Comparison of ENCODE assay signal across 36 cellular contexts in genomic region chr2:18566145-18566544, GRCh38. TPM values are rescaled to one million over a fixed set of nuclear protein-coding genes. Genes with fewer than 3 reads are reported as not detected.
"Had no signal": no experiment of that assay in that cellular context is flagged by ENCODE, and none has a peak within 500 bp of the region (broad histone marks: within the 10 kb centered on the region; RNA-seq: fewer than 3 reads in every experiment).

No MANE protein-coding gene starts in this region.

- ATAC-seq: activated CD4-positive, CD25-positive, alpha-beta regulatory T cell treated with anti-CD3 and anti-CD28 coated beads, Interleukin-2, amount 50 U/mL, for 24 hours; gastroesophageal sphincter; left colon; naive thymus-derived CD4-positive, alpha-beta T cell; stimulated activated naive B cell treated with anti-CD40 and anti-IgM and Interleukin-4, amounts not matched to agents 10 μg/mL and 1 μg/mL and 100 μg/mL, for 72 hours; upper lobe of right lung had no signal

- H3K4me3 ChIP-seq: colonic mucosa, esophagus squamous epithelium, gastroesophageal sphincter, hepatocyte, ovary, sigmoid colon, smooth muscle cell, stomach, thyroid gland, upper lobe of right lung had no signal

- H2AFZ ChIP-seq: hepatocyte had no signal

- H3K27me3 Mint-ChIP-seq: naive thymus-derived CD4-positive, alpha-beta T cell; progenitor cell of endocrine pancreas; stimulated activated naive B cell treated with anti-CD40 and anti-IgM and Interleukin-4, amounts not matched to agents 10 μg/mL and 1 μg/mL and 100 μg/mL, for 72 hours had no signal

- DNase-seq: activated CD4-positive, alpha-beta T cell treated with anti-CD3 and anti-CD28 coated beads for 48 hours; activated CD4-positive, alpha-beta T cell treated with anti-CD3 and anti-CD28 coated beads, Interleukin-2, amount 50 U/mL, for 48 hours; activated CD8-positive, alpha-beta memory T cell treated with anti-CD3 and anti-CD28 coated beads for 24 hours; activated gamma-delta T cell; activated naive CD4-positive, alpha-beta T cell treated with anti-CD3 and anti-CD28 coated beads, Interleukin-2, amount 50 U/mL, for 16 hours; colonic mucosa; effector CD8-positive, alpha-beta T cell; esophagus squamous epithelium; kidney; left colon; mammary epithelial cell; midbrain; naive thymus-derived CD4-positive, alpha-beta T cell; ovary; retina; sigmoid colon; stimulated activated CD4-positive, alpha-beta T cell treated with anti-CD3 and anti-CD28 coated beads, Interleukin-1b, Interleukin-23, amount 100 ng/mL, for 48 hours; stimulated activated CD4-positive, alpha-beta T cell treated with anti-CD3 and anti-CD28 coated beads, Interleukin-4, amount 100 ng/mL, for 4 hours; stimulated activated CD8-positive, alpha-beta memory T cell treated with anti-CD3 and anti-CD28 coated beads, Interleukin-4, amount 100 ng/mL, for 48 hours; stimulated activated naive B cell treated with anti-CD40 and anti-IgM and Interleukin-4, amounts not matched to agents 10 μg/mL and 1 μg/mL and 100 μg/mL, for 72 hours; stomach; T-helper 9 cell; thyroid gland; upper lobe of right lung; WERI-Rb-1 had no signal

- H3K4me1 Mint-ChIP-seq: stimulated activated naive B cell treated with anti-CD40 and anti-IgM and Interleukin-4, amounts not matched to agents 10 μg/mL and 1 μg/mL and 100 μg/mL, for 72 hours had no signal

- H3K27ac Mint-ChIP-seq: naive thymus-derived CD4-positive, alpha-beta T cell; progenitor cell of endocrine pancreas; stimulated activated naive B cell treated with anti-CD40 and anti-IgM and Interleukin-4, amounts not matched to agents 10 μg/mL and 1 μg/mL and 100 μg/mL, for 72 hours had no signal

- H3K4me2 ChIP-seq: hepatocyte, smooth muscle cell had no signal

- H3K27me3 ChIP-seq: colonic mucosa, esophagus squamous epithelium, gastroesophageal sphincter, hepatocyte, ovary, sigmoid colon, stomach, thyroid gland, upper lobe of right lung had no signal

- H3K4me3 Mint-ChIP-seq: naive thymus-derived CD4-positive, alpha-beta T cell; stimulated activated naive B cell treated with anti-CD40 and anti-IgM and Interleukin-4, amounts not matched to agents 10 μg/mL and 1 μg/mL and 100 μg/mL, for 72 hours had no signal

- H3K27ac ChIP-seq: colonic mucosa, epithelial cell of prostate, esophagus squamous epithelium, gastroesophageal sphincter, hepatocyte, ovary, sigmoid colon, stomach, thyroid gland, upper lobe of right lung, WERI-Rb-1 had no signal

- H3K4me1 ChIP-seq: colonic mucosa, upper lobe of right lung had no signal

- H3K36me3 ChIP-seq: colonic mucosa, ovary, sigmoid colon, thyroid gland, upper lobe of right lung, WERI-Rb-1 had no signal

- H3K9me3 ChIP-seq: colonic mucosa, ovary, sigmoid colon, thyroid gland, upper lobe of right lung had no signal

RNA-seq across cellular contexts. Expression of gene NT5C1B, which starts 23.2 kb away (rescaled TPM):
- total RNA-seq: bronchial epithelial cell; colonic mucosa; dermis microvascular lymphatic vessel endothelial cell; esophagus squamous epithelium; hepatocyte; kidney; left colon; liver; naive thymus-derived CD4-positive, alpha-beta T cell; ovary; progenitor cell of endocrine pancreas; sigmoid colon; smooth muscle cell; stomach; T-helper 1 cell treated with Interleukin-12 subunit alpha and Interleukin-12 subunit beta and Interleukin-4 antibody, amounts not matched to agents 30 ng/mL and 1 ng/mL, for 36 hours; upper lobe of right lung had no signal
- polyA plus RNA-seq: mammary epithelial cell, neural cell, ovary, sigmoid colon, smooth muscle cell, stomach had no signal
